In the genomic region with DNA sequence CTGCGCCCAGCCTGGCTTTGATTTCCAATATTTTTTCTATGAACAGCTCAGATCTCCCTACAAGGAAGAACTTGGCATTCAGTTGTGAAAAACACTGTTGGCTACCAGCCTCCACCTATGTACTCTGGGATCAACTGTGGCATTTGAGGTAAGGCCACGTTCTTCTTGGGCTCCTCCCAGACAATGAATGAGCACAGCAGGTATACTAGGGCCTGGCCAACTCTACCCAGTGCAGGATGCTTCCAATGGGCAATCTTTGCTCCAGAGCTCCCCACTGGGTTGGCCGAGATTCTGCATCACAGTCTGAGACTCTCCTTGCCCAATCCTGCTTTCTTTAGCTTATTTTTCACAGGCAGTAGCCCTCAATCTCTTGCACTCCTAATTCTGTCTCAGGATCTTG, we compare ENCODE assay signal across 1 cellular context.
TF ChIP-seq lines count a peak whose summit lies in the region.

No MANE protein-coding gene starts in this region.

TF ChIP-seq in GM23338, 12 proteins besides CTCF, POLR2A, EP300 and RAD21 (continued from another document):
- TF ChIP-seq, protein P1, sequence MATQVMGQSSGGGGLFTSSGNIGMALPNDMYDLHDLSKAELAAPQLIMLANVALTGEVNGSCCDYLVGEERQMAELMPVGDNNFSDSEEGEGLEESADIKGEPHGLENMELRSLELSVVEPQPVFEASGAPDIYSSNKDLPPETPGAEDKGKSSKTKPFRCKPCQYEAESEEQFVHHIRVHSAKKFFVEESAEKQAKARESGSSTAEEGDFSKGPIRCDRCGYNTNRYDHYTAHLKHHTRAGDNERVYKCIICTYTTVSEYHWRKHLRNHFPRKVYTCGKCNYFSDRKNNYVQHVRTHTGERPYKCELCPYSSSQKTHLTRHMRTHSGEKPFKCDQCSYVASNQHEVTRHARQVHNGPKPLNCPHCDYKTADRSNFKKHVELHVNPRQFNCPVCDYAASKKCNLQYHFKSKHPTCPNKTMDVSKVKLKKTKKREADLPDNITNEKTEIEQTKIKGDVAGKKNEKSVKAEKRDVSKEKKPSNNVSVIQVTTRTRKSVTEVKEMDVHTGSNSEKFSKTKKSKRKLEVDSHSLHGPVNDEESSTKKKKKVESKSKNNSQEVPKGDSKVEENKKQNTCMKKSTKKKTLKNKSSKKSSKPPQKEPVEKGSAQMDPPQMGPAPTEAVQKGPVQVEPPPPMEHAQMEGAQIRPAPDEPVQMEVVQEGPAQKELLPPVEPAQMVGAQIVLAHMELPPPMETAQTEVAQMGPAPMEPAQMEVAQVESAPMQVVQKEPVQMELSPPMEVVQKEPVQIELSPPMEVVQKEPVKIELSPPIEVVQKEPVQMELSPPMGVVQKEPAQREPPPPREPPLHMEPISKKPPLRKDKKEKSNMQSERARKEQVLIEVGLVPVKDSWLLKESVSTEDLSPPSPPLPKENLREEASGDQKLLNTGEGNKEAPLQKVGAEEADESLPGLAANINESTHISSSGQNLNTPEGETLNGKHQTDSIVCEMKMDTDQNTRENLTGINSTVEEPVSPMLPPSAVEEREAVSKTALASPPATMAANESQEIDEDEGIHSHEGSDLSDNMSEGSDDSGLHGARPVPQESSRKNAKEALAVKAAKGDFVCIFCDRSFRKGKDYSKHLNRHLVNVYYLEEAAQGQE (IDR thresholded peaks at IDR 0.05; ENCODE audit: unreplicated experiment), result no peak
